16 cellular contexts compared by ENCODE assay signal in the genomic region with DNA sequence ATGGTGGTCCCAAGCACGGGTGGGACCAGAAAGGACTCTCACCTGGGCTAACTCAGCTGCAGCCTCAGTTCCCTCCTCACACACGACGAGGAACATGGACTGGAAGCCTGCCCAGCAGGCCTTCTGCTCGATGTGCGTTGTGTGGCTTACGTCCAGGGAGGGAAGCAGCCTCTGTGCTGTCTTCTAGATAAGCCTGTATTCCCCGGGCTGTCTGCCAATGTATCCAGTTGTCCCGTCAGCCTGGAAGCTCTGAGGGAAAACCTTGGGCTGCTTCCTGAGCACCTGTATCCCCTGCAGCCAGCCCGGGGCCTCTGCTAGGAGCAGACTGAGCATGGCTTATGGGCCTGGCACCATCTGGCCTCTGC. TPM values are rescaled to one million over a fixed set of nuclear protein-coding genes. Genes with fewer than 3 reads are reported as not detected.
A peak's percentile ranks its signal among the peaks of the same experiment; 100 is the strongest.
DNase-seq lines count a peak whose midpoint lies in the region; ATAC-seq and TF ChIP-seq lines count a peak whose summit lies in the region.
"Had no signal": no experiment of that assay in that cellular context is flagged by ENCODE, and none has a peak within 500 bp of the region (broad histone marks: within the 10 kb centered on the region; RNA-seq: fewer than 3 reads in every experiment).

No MANE protein-coding gene starts in this region.

- no peak overlapping the region for H3K4me3 Mint-ChIP-seq in activated T-cell treated with anti-CD3 and anti-CD28 coated beads, Interleukin-2, amount 50 U/mL, for 24 hours
- H3K4me3 Mint-ChIP-seq: natural killer cell treated with Interleukin-12 subunit alpha and Interleukin-12 subunit beta and Interleukin-15 and Interleukin-18, amount 100 ng/mL, for 72 hours; T-helper 17 cell had no signal

- H3K4me1 Mint-ChIP-seq in activated T-cell treated with anti-CD3 and anti-CD28 coated beads, Interleukin-2, amount 50 U/mL, for 24 hours (ENCODE audit: low read depth), result no peaks in the 10 kb centered on the region
- H3K4me1 Mint-ChIP-seq: T-helper 17 cell had no signal

- H3K27me3 Mint-ChIP-seq in activated T-cell treated with anti-CD3 and anti-CD28 coated beads, Interleukin-2, amount 50 U/mL, for 24 hours, result no peaks in the 10 kb centered on the region
- H3K27me3 Mint-ChIP-seq: natural killer cell treated with Interleukin-12 subunit alpha and Interleukin-12 subunit beta and Interleukin-15 and Interleukin-18, amount 100 ng/mL, for 72 hours had no signal

- no peaks in the 10 kb centered on the region for H3K36me3 Mint-ChIP-seq in activated T-cell treated with anti-CD3 and anti-CD28 coated beads, Interleukin-2, amount 50 U/mL, for 24 hours (ENCODE audit: low read depth)
- H3K36me3 Mint-ChIP-seq: natural killer cell treated with Interleukin-12 subunit alpha and Interleukin-12 subunit beta and Interleukin-15 and Interleukin-18, amount 100 ng/mL, for 72 hours had no signal

- H3K4me3 ChIP-seq in fibroblast of pulmonary artery (replicated peaks; ENCODE audit: low read depth, low read length), result no peak overlapping the region
- H3K4me3 ChIP-seq: PC-9, stomach had no signal

- ATAC-seq in GM21360 (IDR thresholded peaks at IDR 0.05; ENCODE audit: unreplicated experiment), result no peak
- ATAC-seq: natural killer cell treated with Interleukin-12 subunit alpha and Interleukin-12 subunit beta and Interleukin-15 and Interleukin-18, amount 100 ng/mL, for 72 hours; T-helper 17 cell had no signal

- DNase-seq in NCI-H1092 treated with DMSO at 0.1 percent for 48 hours (lab: John Stamatoyannopoulos, UW), result peak; percentile 36
- DNase-seq in RPMI7951 (ENCODE audit: low read depth), result peak; percentile 19
- DNase-seq in fibroblast of pulmonary artery (ENCODE audit: low read depth), result peak; percentile 78
- peak; percentile 39 for DNase-seq in myocyte (ENCODE audit: low read depth)
- DNase-seq in NCI-H510A treated with DMSO at 0.1 percent for 48 hours (lab: John Stamatoyannopoulos, UW), result no peak
- no peak for DNase-seq in activated T-cell treated with anti-CD3 and anti-CD28 coated beads, Interleukin-2, amount 50 U/mL, for 24 hours
- no peak for DNase-seq in AG08395 (ENCODE audit: low spot score)
- DNase-seq: activated CD4-positive, alpha-beta T cell treated with anti-CD3 and anti-CD28 coated beads, Interleukin-2, amount 50 U/mL, for 4 hours; NCI-H2081 treated with DMSO at 0.1 percent for 48 hours; PC-9; stomach; T-helper 17 cell had no signal

- H3K27ac Mint-ChIP-seq in activated T-cell treated with anti-CD3 and anti-CD28 coated beads, Interleukin-2, amount 50 U/mL, for 24 hours, result no peak overlapping the region
- H3K27ac Mint-ChIP-seq: natural killer cell treated with Interleukin-12 subunit alpha and Interleukin-12 subunit beta and Interleukin-15 and Interleukin-18, amount 100 ng/mL, for 72 hours; T-helper 17 cell had no signal

- no peak for TF ChIP-seq CTCF in fibroblast of pulmonary artery (IDR thresholded peaks at IDR 0.05; ENCODE audit: low read length, missing control alignments)

- no peaks in the 10 kb centered on the region for H3K9me3 Mint-ChIP-seq in activated T-cell treated with anti-CD3 and anti-CD28 coated beads, Interleukin-2, amount 50 U/mL, for 24 hours
- H3K9me3 Mint-ChIP-seq: natural killer cell treated with Interleukin-12 subunit alpha and Interleukin-12 subunit beta and Interleukin-15 and Interleukin-18, amount 100 ng/mL, for 72 hours had no signal

RNA-seq across cellular contexts. Expression of gene PCSK9, which starts 10.5 kb away (rescaled TPM):
- total RNA-seq in RPMI7951 (2014; rRNA removed; shearing (Covaris generic)), result under 0.01 TPM in 1 of 2 replicates, not detected in the other
- 1.2 and 8.8 TPM in 2 replicates for total RNA-seq in myocyte
- polyA plus RNA-seq in myocyte (2012), result 1.9 TPM
- total RNA-seq: natural killer cell treated with Interleukin-12 subunit alpha and Interleukin-12 subunit beta and Interleukin-15 and Interleukin-18, amount 100 ng/mL, for 72 hours; T-helper 17 cell had no signal

RNA-seq across cellular contexts. Expression of gene BSND, which starts 51.2 kb away (rescaled TPM):
- not detected in 2 replicates for total RNA-seq in RPMI7951 (2014; rRNA removed; shearing (Covaris generic))
- total RNA-seq in myocyte, result not detected in 2 replicates
- 0.01 TPM for polyA plus RNA-seq in myocyte (2012)
- total RNA-seq: natural killer cell treated with Interleukin-12 subunit alpha and Interleukin-12 subunit beta and Interleukin-15 and Interleukin-18, amount 100 ng/mL, for 72 hours; skeletal muscle tissue; stomach had no signal
- polyA plus RNA-seq: liver, stomach had no signal

Comparison
In these comparisons a context has a peak if more than half of its experiments do, and no peak if none do; other contexts are left out.
1. DNase-seq: peak in NCI-H1092 treated with DMSO at 0.1 percent for 48 hours (single experiment), RPMI7951 (single experiment), fibroblast of pulmonary artery (single experiment) and myocyte (single experiment); none in NCI-H510A treated with DMSO at 0.1 percent for 48 hours (single experiment), activated T-cell treated with anti-CD3 and anti-CD28 coated beads, Interleukin-2, amount 50 U/mL, for 24 hours (single experiment) and AG08395 (single experiment).